9 cellular contexts compared by ENCODE assay signal in the genomic region with DNA sequence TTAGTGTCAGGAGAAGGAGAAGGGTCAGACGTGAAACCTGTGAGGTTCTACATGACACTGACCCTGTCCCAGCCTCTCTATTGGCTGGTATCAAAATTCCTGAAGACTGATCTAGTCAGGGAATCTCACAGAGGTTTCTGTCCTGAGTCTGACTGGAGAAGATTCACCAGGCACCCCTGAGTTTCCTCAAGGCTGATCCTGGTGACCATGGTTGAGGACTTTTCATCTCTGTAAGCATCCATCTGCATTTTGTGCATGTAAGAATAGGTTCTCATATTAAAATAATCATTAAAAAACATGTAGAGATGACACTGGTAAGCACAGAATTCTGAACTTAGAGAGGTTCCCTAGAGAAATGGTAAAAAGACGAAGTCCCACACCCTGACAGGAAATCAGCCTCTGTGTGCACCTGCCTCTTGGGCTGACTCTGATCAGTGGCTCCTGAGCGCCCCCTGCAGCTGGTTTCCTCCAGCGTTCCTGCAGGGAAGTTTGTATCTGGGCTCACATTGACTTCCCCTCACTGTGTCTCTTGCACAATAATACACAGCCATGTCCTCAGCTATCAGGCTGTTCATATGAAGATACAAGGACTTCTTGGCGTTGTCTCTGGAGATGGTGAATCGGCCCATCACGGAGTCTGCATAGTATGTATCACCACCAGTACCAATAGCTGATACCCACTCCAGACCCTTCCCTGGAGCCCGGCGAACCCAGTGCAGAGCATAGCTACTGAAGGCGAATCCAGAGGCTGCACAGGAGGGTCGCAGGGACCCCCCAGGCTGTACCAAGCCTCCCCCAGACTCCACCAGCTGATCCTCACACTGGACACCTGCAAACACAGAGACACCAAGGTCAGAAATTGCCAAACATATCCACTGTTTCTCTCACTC.
DNase-seq lines count a peak whose midpoint lies in the region; ATAC-seq and TF ChIP-seq lines count a peak whose summit lies in the region.
"Had no signal": no experiment of that assay in that cellular context is flagged by ENCODE, and none has a peak within 500 bp of the region (broad histone marks: within the 10 kb centered on the region; RNA-seq: fewer than 3 reads in every experiment).

No MANE protein-coding gene starts in this region.

- H3K36me3 Mint-ChIP-seq in activated CD4-positive, alpha-beta memory T cell treated with anti-CD3 and anti-CD28 coated beads for 36 hours, result no peaks in the 10 kb centered on the region
- no peaks in the 10 kb centered on the region for H3K36me3 Mint-ChIP-seq in memory B cell

- DNase-seq in BE2C (peak; percentile 37), LNCaP clone FGC (ENCODE audit: low read depth) (no peak), memory B cell (ENCODE audit: low spot score in 2 of 2) (peak; percentile 78 to 80), aorta (peak; percentile 70 to 80), hepatocyte (ENCODE audit: low spot score) (no peak)
- peak; percentile 89 for DNase-seq in activated CD4-positive, alpha-beta memory T cell treated with anti-CD3 and anti-CD28 coated beads for 36 hours

- 51 to 52% methylated on average over 11 of the region's 11 CpGs for WGBS in aorta, 2 donors
- WGBS in hepatocyte (ENCODE audit: low lambda C conversion rate, missing lambda C conversion rate), result 60% methylated on average over 11 of the region's 11 CpGs

- POLR2A ChIA-PET in activated CD4-positive, alpha-beta memory T cell treated with anti-CD3 and anti-CD28 coated beads for 36 hours (lab: Charles Lee), result no interaction called here

- CTCF ChIA-PET in activated CD4-positive, alpha-beta memory T cell treated with anti-CD3 and anti-CD28 coated beads for 36 hours (lab: Charles Lee), result interaction anchor here (0.6 to 5.6 kb wide), 26 partner anchors 11 to 1519 kb away, joined by 3 to 63 read pairs (median 5); no protein-coding TSS in a partner anchor

- H2AFZ ChIP-seq in hepatocyte, result no peak overlapping the region

- H3K36me3 ChIP-seq in BE2C (no peaks in the 10 kb centered on the region), aorta (ENCODE audit: control insufficient read depth in 1 of 2, insufficient read depth in 2 of 2, low read length in 1 of 2) (no peaks in the 10 kb centered on the region), hepatocyte (replicated peaks; ENCODE audit: insufficient read depth, low read depth) (no peaks in the 10 kb centered on the region)
- H3K36me3 ChIP-seq: left lung had no signal

- H3K4me1 ChIP-seq in BE2C (no peaks in the 10 kb centered on the region), aorta (ENCODE audit: control insufficient read depth in 1 of 2, insufficient read depth in 2 of 2, low read length in 2 of 2) (no peaks in the 10 kb centered on the region), hepatocyte (ENCODE audit: insufficient read depth) (no peaks in the 10 kb centered on the region)
- H3K4me1 ChIP-seq: left lung had no signal

- H3K79me2 ChIP-seq in hepatocyte, result no peaks in the 10 kb centered on the region

- no peak overlapping the region for H3K27ac Mint-ChIP-seq in activated CD4-positive, alpha-beta memory T cell treated with anti-CD3 and anti-CD28 coated beads for 36 hours
- no peak overlapping the region for H3K27ac Mint-ChIP-seq in memory B cell

- intact Hi-C loops in activated CD4-positive, alpha-beta memory T cell treated with anti-CD3 and anti-CD28 coated beads for 36 hours (cut with micrococcal nuclease), result loop anchor here (1.0 kb wide), 2 partner anchors 58 to 82 kb away; no protein-coding TSS in a partner anchor
- intact Hi-C loops in aorta (cut with DNase I), result no loop called here

- ATAC-seq in memory B cell (ENCODE audit: low read depth) (peak; percentile 96), aorta (ENCODE audit: low FRiP score) (no peak), HG02571 (IDR thresholded peaks at IDR 0.05; ENCODE audit: unreplicated experiment) (no peak), HG03520 (IDR thresholded peaks at IDR 0.05; ENCODE audit: unreplicated experiment) (no peak)
- ATAC-seq: left lung had no signal

- no peaks in the 10 kb centered on the region for H3K9me3 Mint-ChIP-seq in activated CD4-positive, alpha-beta memory T cell treated with anti-CD3 and anti-CD28 coated beads for 36 hours
- no peaks in the 10 kb centered on the region for H3K9me3 Mint-ChIP-seq in memory B cell

- peaks cover 10% of the 10 kb centered on the region for H3K27me3 Mint-ChIP-seq in activated CD4-positive, alpha-beta memory T cell treated with anti-CD3 and anti-CD28 coated beads for 36 hours
- peaks cover 5% of the 10 kb centered on the region for H3K27me3 Mint-ChIP-seq in memory B cell

- H3K4me3 ChIP-seq in BE2C (ENCODE audit: low read depth, low read length), result no peak overlapping the region
- no peak overlapping the region for H3K4me3 ChIP-seq in LNCaP clone FGC (ENCODE audit: low read depth, low read length)
- no peak overlapping the region for H3K4me3 ChIP-seq in aorta (ENCODE audit: low read length in 2 of 2)
- H3K4me3 ChIP-seq in hepatocyte, result no peak overlapping the region
- H3K4me3 ChIP-seq: left lung had no signal

- H3K9me2 ChIP-seq in hepatocyte (replicated peaks; ENCODE audit: insufficient read depth), result no peaks in the 10 kb centered on the region

- no peak overlapping the region for H3K4me2 ChIP-seq in hepatocyte

- H3K4me3 Mint-ChIP-seq in activated CD4-positive, alpha-beta memory T cell treated with anti-CD3 and anti-CD28 coated beads for 36 hours, result no peak overlapping the region
- H3K4me3 Mint-ChIP-seq in memory B cell, result peak overlapping the region; percentile 72

- TF ChIP-seq CTCF in BE2C (IDR thresholded peaks at IDR 0.05; ENCODE audit: low read depth, low read length) (peak; percentile 49), LNCaP clone FGC (IDR thresholded peaks at IDR 0.05; ENCODE audit: control insufficient read depth, extremely low read depth, insufficient read depth) (peak; percentile 47), hepatocyte (IDR thresholded peaks at IDR 0.05; ENCODE audit: poor library complexity) (no peak)

- H3K9me3 ChIP-seq in BE2C (no peaks in the 10 kb centered on the region), aorta (ENCODE audit: control insufficient read depth, low read length) (no peaks in the 10 kb centered on the region), hepatocyte (ENCODE audit: low read depth) (no peaks in the 10 kb centered on the region)
- H3K9me3 ChIP-seq: left lung had no signal

- no peaks in the 10 kb centered on the region for H4K20me1 ChIP-seq in hepatocyte (ENCODE audit: insufficient read depth, poor library complexity, severe bottlenecking)

- H3K27me3 ChIP-seq in BE2C, result no peaks in the 10 kb centered on the region
- no peaks in the 10 kb centered on the region for H3K27me3 ChIP-seq in aorta (ENCODE audit: control insufficient read depth in 1 of 2, insufficient read depth in 2 of 2, low read length in 1 of 2)
- no peaks in the 10 kb centered on the region for H3K27me3 ChIP-seq in hepatocyte

- no peak overlapping the region for H3K27ac ChIP-seq in aorta (ENCODE audit: low read depth in 1 of 2, low read length in 2 of 2)
- no peak overlapping the region for H3K27ac ChIP-seq in hepatocyte
- H3K27ac ChIP-seq: left lung had no signal

- peaks cover 15% of the 10 kb centered on the region for H3K4me1 Mint-ChIP-seq in activated CD4-positive, alpha-beta memory T cell treated with anti-CD3 and anti-CD28 coated beads for 36 hours (ENCODE audit: low read depth)
- H3K4me1 Mint-ChIP-seq in memory B cell, result peaks cover 11% of the 10 kb centered on the region

Comparison
In these comparisons a context has a peak if more than half of its experiments do, and no peak if none do; other contexts are left out.
1. DNase-seq: peak in BE2C (single experiment), activated CD4-positive, alpha-beta memory T cell treated with anti-CD3 and anti-CD28 coated beads for 36 hours (single experiment), memory B cell (2 of 2) and aorta (2 of 2); none in LNCaP clone FGC (single experiment) and hepatocyte (single experiment).